17 cellular contexts compared by ENCODE assay signal in genomic region chr14:34911209-34912150, GRCh38. TPM values are rescaled to one million over a fixed set of nuclear protein-coding genes. Genes with fewer than 3 reads are reported as not detected.
DNase-seq lines count a peak whose midpoint lies in the region; ATAC-seq and TF ChIP-seq lines count a peak whose summit lies in the region.
"Had no signal": no experiment of that assay in that cellular context is flagged by ENCODE, and none has a peak within 500 bp of the region (broad histone marks: within the 10 kb centered on the region; RNA-seq: fewer than 3 reads in every experiment).

No MANE protein-coding gene starts in this region.

- H3K27me3 ChIP-seq in SJSA1 (replicated peaks) (no peaks in the 10 kb centered on the region), thyroid gland (no peaks in the 10 kb centered on the region)

- H3K4me1 Mint-ChIP-seq in activated T-cell treated with anti-CD3 and anti-CD28 coated beads, Interleukin-2, amount 50 U/mL, for 24 hours (ENCODE audit: low read depth): peaks cover 2% of the 10 kb centered on the region
- H3K4me1 Mint-ChIP-seq in activated T-cell treated with anti-CD3 and anti-CD28 coated beads, Interleukin-2, amount 50 U/mL, for 4 hours (ENCODE audit: low read depth): no peaks in the 10 kb centered on the region

- H3K9me3 Mint-ChIP-seq in activated T-cell treated with anti-CD3 and anti-CD28 coated beads, Interleukin-2, amount 50 U/mL, for 24 hours: no peaks in the 10 kb centered on the region
- no peaks in the 10 kb centered on the region for H3K9me3 Mint-ChIP-seq in activated T-cell treated with anti-CD3 and anti-CD28 coated beads, Interleukin-2, amount 50 U/mL, for 4 hours
- H3K9me3 Mint-ChIP-seq: activated CD8-positive, alpha-beta T cell treated with anti-CD3 and anti-CD28 coated beads for 36 hours had no signal

- H3K27ac Mint-ChIP-seq in activated T-cell treated with anti-CD3 and anti-CD28 coated beads, Interleukin-2, amount 50 U/mL, for 24 hours: peak overlapping the region; percentile 10
- H3K27ac Mint-ChIP-seq: activated CD8-positive, alpha-beta T cell treated with anti-CD3 and anti-CD28 coated beads for 36 hours had no signal

- H3K4me1 ChIP-seq in SJSA1 (replicated peaks) (no peaks in the 10 kb centered on the region), thyroid gland (peaks cover 0 to 3% of the 10 kb centered on the region in 2 donors)

- H3K9me3 ChIP-seq in SJSA1 (replicated peaks): no peaks in the 10 kb centered on the region
- H3K9me3 ChIP-seq in thyroid gland: no peaks in the 10 kb centered on the region

- ATAC-seq in activated T-cell treated with anti-CD3 and anti-CD28 coated beads, Interleukin-2, amount 50 U/mL, for 4 hours: no peak
- ATAC-seq: activated CD8-positive, alpha-beta T cell treated with anti-CD3 and anti-CD28 coated beads for 36 hours had no signal

- no peaks in the 10 kb centered on the region for H3K36me3 Mint-ChIP-seq in activated T-cell treated with anti-CD3 and anti-CD28 coated beads, Interleukin-2, amount 50 U/mL, for 24 hours (ENCODE audit: low read depth)
- no peaks in the 10 kb centered on the region for H3K36me3 Mint-ChIP-seq in activated T-cell treated with anti-CD3 and anti-CD28 coated beads, Interleukin-2, amount 50 U/mL, for 4 hours (ENCODE audit: insufficient read depth)

- no peak for DNase-seq in activated T-cell treated with anti-CD3 and anti-CD28 coated beads, Interleukin-2, amount 50 U/mL, for 24 hours
- no peak for DNase-seq in activated T-cell treated with anti-CD3 and anti-CD28 coated beads, Interleukin-2, amount 50 U/mL, for 4 hours
- DNase-seq in SJSA1 (ENCODE audit: low read depth in 1 of 2, low spot score in 2 of 2) (peak; percentile 14 to 57), fibroblast of peridontal ligament (ENCODE audit: extremely low read depth) (peak; percentile 62), thyroid gland (peak; percentile 33 to 54), pons (ENCODE audit: low spot score) (no peak), SW 1271 (lab: John Stamatoyannopoulos, UW) (no peak), NCI-H1105 (lab: John Stamatoyannopoulos, UW) (no peak)
- DNase-seq: activated CD8-positive, alpha-beta T cell treated with anti-CD3 and anti-CD28 coated beads for 36 hours; activated gamma-delta T cell treated with Interleukin-2 at 50 U/mL for 16 hours; Calu3; caudate nucleus; hypothalamus; NCI-H1436; NCI-H526; RPMI8226; T1000 had no signal

- H3K27ac ChIP-seq in SJSA1: no peak overlapping the region
- no peak overlapping the region for H3K27ac ChIP-seq in thyroid gland

- H3K27me3 Mint-ChIP-seq in activated T-cell treated with anti-CD3 and anti-CD28 coated beads, Interleukin-2, amount 50 U/mL, for 24 hours: no peaks in the 10 kb centered on the region
- no peaks in the 10 kb centered on the region for H3K27me3 Mint-ChIP-seq in activated T-cell treated with anti-CD3 and anti-CD28 coated beads, Interleukin-2, amount 50 U/mL, for 4 hours (ENCODE audit: low read depth)
- H3K27me3 Mint-ChIP-seq: activated CD8-positive, alpha-beta T cell treated with anti-CD3 and anti-CD28 coated beads for 36 hours had no signal

- H3K4me3 Mint-ChIP-seq in activated T-cell treated with anti-CD3 and anti-CD28 coated beads, Interleukin-2, amount 50 U/mL, for 24 hours: no peak overlapping the region
- H3K4me3 Mint-ChIP-seq in activated T-cell treated with anti-CD3 and anti-CD28 coated beads, Interleukin-2, amount 50 U/mL, for 4 hours: no peak overlapping the region
- H3K4me3 Mint-ChIP-seq: activated CD8-positive, alpha-beta T cell treated with anti-CD3 and anti-CD28 coated beads for 36 hours had no signal

- TF ChIP-seq CTCF in thyroid gland (IDR thresholded peaks at IDR 0.05): no peak

- intact Hi-C loops in thyroid gland (cut with DNase I): no loop called here

- TF ChIP-seq POLR2A in thyroid gland (IDR thresholded peaks at IDR 0.05): no peak

- H3K4me3 ChIP-seq in SJSA1 (no peak overlapping the region), thyroid gland (replicated peaks in 1 of 3) (no peak overlapping the region)

- H3K36me3 ChIP-seq in SJSA1 (no peaks in the 10 kb centered on the region), thyroid gland (no peaks in the 10 kb centered on the region)

- WGBS in thyroid gland, 2 donors: 80% methylated on average over 6 of the region's 6 CpGs

RNA-seq across cellular contexts. Expression of gene BAZ1A, which starts 36.3 kb away (rescaled TPM):
- 10 to 100 TPM; 70.8 to 79.5 (median 77.9) TPM for total RNA-seq in activated T-cell treated with anti-CD3 and anti-CD28 coated beads, Interleukin-2, amount 50 U/mL, for 4 hours
- 34.3 and 38.5 TPM in 2 replicates for total RNA-seq in SJSA1 (2014; rRNA removed; shearing (Covaris generic))
- 10 to 100 TPM; 16.7 to 29.8 (median 28.4) TPM for total RNA-seq in thyroid gland

Comparison
In these comparisons a context has a peak if more than half of its experiments do, and no peak if none do; other contexts are left out.
1. DNase-seq: peak in SJSA1 (2 of 2), fibroblast of peridontal ligament (single experiment) and thyroid gland (2 of 2); none in activated T-cell treated with anti-CD3 and anti-CD28 coated beads, Interleukin-2, amount 50 U/mL, for 24 hours (single experiment), activated T-cell treated with anti-CD3 and anti-CD28 coated beads, Interleukin-2, amount 50 U/mL, for 4 hours (single experiment), pons (single experiment), SW 1271 (0 of 2) and NCI-H1105 (single experiment).